ENCODE assay signal across 8 cellular contexts in genomic region chr3:64533565-64534317, GRCh38.
A peak's percentile ranks its signal among the peaks of the same experiment; 100 is the strongest.
DNase-seq lines count a peak whose midpoint lies in the region; ATAC-seq and TF ChIP-seq lines count a peak whose summit lies in the region.

No MANE protein-coding gene starts in this region.

- H3K4me1 Mint-ChIP-seq in GM23338 = peaks cover 3% of the 10 kb centered on the region; the same call in 1 of the 3 replicates
- H3K4me1 Mint-ChIP-seq in activated naive CD4-positive, alpha-beta T cell treated with anti-CD3 and anti-CD28 coated beads, Interleukin-2, amount 10 ng/mL, durations not matched to agents 7 days and 5 days = no peaks in the 10 kb centered on the region
- H3K4me1 Mint-ChIP-seq in effector memory CD8-positive, alpha-beta T cell (ENCODE audit: low read depth in 2 of 2) = no peaks in the 10 kb centered on the region

- POLR2A ChIA-PET in OCI-LY7 (lab: Charles Lee) = interaction anchor here (0.6 kb wide), 1 partner anchor 864 kb away, joined by 4 read pairs; no protein-coding TSS in a partner anchor

- H3K4me3 ChIP-seq in GM23338 (no peak overlapping the region), OCI-LY7 (ENCODE audit: low read depth, low read length, poor library complexity, severe bottlenecking) (no peak overlapping the region), cardiac muscle cell (no peak overlapping the region)

- H2AFZ ChIP-seq in GM23338 = peak overlapping the region; percentile 80; the same call in 1 of the 2 replicates
- H2AFZ ChIP-seq in OCI-LY7 (ENCODE audit: low read length) = no peak overlapping the region

- CTCF ChIA-PET in OCI-LY7 (lab: Charles Lee; ENCODE audit: unreplicated experiment) = interaction anchor here (0.8 kb wide), 1 partner anchor 400 kb away, joined by 3 read pairs; no protein-coding TSS in a partner anchor
- CTCF ChIA-PET in activated naive CD4-positive, alpha-beta T cell treated with anti-CD3 and anti-CD28 coated beads, Interleukin-2, amount 10 ng/mL, durations not matched to agents 7 days and 5 days (lab: Charles Lee) = interaction anchor here (0.5 to 1.8 kb wide), 5 partner anchors 1141 to 1226 kb away, joined by 3 to 11 read pairs (median 3); no protein-coding TSS in a partner anchor

- H3K9me3 ChIP-seq in OCI-LY7 (ENCODE audit: low read length) (no peaks in the 10 kb centered on the region), cardiac muscle cell (ENCODE audit: low read depth) (no peaks in the 10 kb centered on the region)

- no peak overlapping the region for H3K4me3 Mint-ChIP-seq in GM23338
- no peak overlapping the region for H3K4me3 Mint-ChIP-seq in activated naive CD4-positive, alpha-beta T cell treated with anti-CD3 and anti-CD28 coated beads, Interleukin-2, amount 10 ng/mL, durations not matched to agents 7 days and 5 days
- no peak overlapping the region for H3K4me3 Mint-ChIP-seq in effector memory CD8-positive, alpha-beta T cell

- in situ Hi-C loops in KBM-7 (cut with MboI; ENCODE audit: low pct_unique_long_range_greater_than_20kb, low sequenced_read_pairs) = no loop called here

- peak; percentile 83 for TF ChIP-seq CTCF in GM10266 (IDR thresholded peaks at IDR 0.05; ENCODE audit: control insufficient read depth, insufficient read depth, low read depth, missing control alignments)
- peak; percentile 83 to 96 for TF ChIP-seq CTCF in GM23338 (conservative IDR thresholded peaks at IDR 0.05; ENCODE audit: low read depth in 2 of 2)
- TF ChIP-seq CTCF in OCI-LY7 (conservative IDR thresholded peaks at IDR 0.05; ENCODE audit: low read length) = peak; percentile 77
- peak; percentile 91 for TF ChIP-seq CTCF in cardiac muscle cell (IDR thresholded peaks at IDR 0.05; ENCODE audit: low read depth, low read length)

- no peaks in the 10 kb centered on the region for H3K36me3 Mint-ChIP-seq in GM23338 (ENCODE audit: low read depth)
- no peaks in the 10 kb centered on the region for H3K36me3 Mint-ChIP-seq in activated naive CD4-positive, alpha-beta T cell treated with anti-CD3 and anti-CD28 coated beads, Interleukin-2, amount 10 ng/mL, durations not matched to agents 7 days and 5 days
- H3K36me3 Mint-ChIP-seq in effector memory CD8-positive, alpha-beta T cell (ENCODE audit: insufficient read depth) = no peaks in the 10 kb centered on the region

- H3F3A ChIP-seq in GM23338 (replicated peaks; ENCODE audit: low read depth) = no peaks in the 10 kb centered on the region

- peaks cover 14% of the 10 kb centered on the region for H3K27me3 Mint-ChIP-seq in GM23338 (ENCODE audit: insufficient read depth, low read depth, poor library complexity)
- H3K27me3 Mint-ChIP-seq in activated naive CD4-positive, alpha-beta T cell treated with anti-CD3 and anti-CD28 coated beads, Interleukin-2, amount 10 ng/mL, durations not matched to agents 7 days and 5 days = peaks cover 7% of the 10 kb centered on the region
- peaks cover 0 to under 1% of the 10 kb centered on the region in 2 donors for H3K27me3 Mint-ChIP-seq in effector memory CD8-positive, alpha-beta T cell

- intact Hi-C loops in OCI-LY7 (cut with micrococcal nuclease; ENCODE audit: unreplicated experiment) = loop anchor here (5.0 kb wide), 1 partner anchor 1139 kb away; no protein-coding TSS in a partner anchor
- intact Hi-C loops in posterior cingulate gyrus (cut with DNase I) = loop anchor here (1.0 to 10.0 kb wide), 4 partner anchors 639 to 1221 kb away; no protein-coding TSS in a partner anchor

- DNase-seq in GM10266 (ENCODE audit: extremely low spot score) (peak; percentile 64), GM23338 (ENCODE audit: low spot score) (peak; percentile 96), KBM-7 (peak; percentile 61), OCI-LY7 (ENCODE audit: low spot score) (peak; percentile 38), cardiac muscle cell (ENCODE audit: low read depth in 1 of 2, low spot score in 1 of 2) (peak; percentile 92 to 95), posterior cingulate gyrus (peak; percentile 76 to 98 (median 88))
- DNase-seq in activated naive CD4-positive, alpha-beta T cell treated with anti-CD3 and anti-CD28 coated beads, Interleukin-2, amount 10 ng/mL, durations not matched to agents 7 days and 5 days = peak; percentile 60
- no peak for DNase-seq in effector memory CD8-positive, alpha-beta T cell

- no TSS peak for BruUV-seq in OCI-LY7 (replicated peaks; lab: Mats Ljungman, UMichigan)

- peak; percentile 96 for ATAC-seq in GM23338
- ATAC-seq in effector memory CD8-positive, alpha-beta T cell (replicated peaks) = no peak

- H3K36me3 ChIP-seq in GM23338 (ENCODE audit: insufficient read depth) = no peaks in the 10 kb centered on the region
- H3K36me3 ChIP-seq in OCI-LY7 (ENCODE audit: insufficient read depth, low read length) = no peaks in the 10 kb centered on the region
- H3K36me3 ChIP-seq in cardiac muscle cell = peaks cover 32% of the 10 kb centered on the region

- no peaks in the 10 kb centered on the region for H3K9me3 Mint-ChIP-seq in GM23338
- no peaks in the 10 kb centered on the region for H3K9me3 Mint-ChIP-seq in activated naive CD4-positive, alpha-beta T cell treated with anti-CD3 and anti-CD28 coated beads, Interleukin-2, amount 10 ng/mL, durations not matched to agents 7 days and 5 days
- no peaks in the 10 kb centered on the region for H3K9me3 Mint-ChIP-seq in effector memory CD8-positive, alpha-beta T cell

- H3K27me3 ChIP-seq in GM23338 (ENCODE audit: insufficient read depth) (peaks cover 27% of the 10 kb centered on the region), cardiac muscle cell (no peaks in the 10 kb centered on the region)

- H3K27ac ChIP-seq in GM23338 (ENCODE audit: low read depth) (no peak overlapping the region), OCI-LY7 (ENCODE audit: low read depth, low read length, poor library complexity, severe bottlenecking) (no peak overlapping the region), cardiac muscle cell (no peak overlapping the region)

- no peaks in the 10 kb centered on the region for H3K79me2 ChIP-seq in GM23338 (replicated peaks; ENCODE audit: insufficient read depth)
- H3K79me2 ChIP-seq in OCI-LY7 (ENCODE audit: insufficient read depth, low read depth, low read length) = no peaks in the 10 kb centered on the region

- H3K9me2 ChIP-seq in GM23338 (ENCODE audit: insufficient read depth) (no peaks in the 10 kb centered on the region), OCI-LY7 (ENCODE audit: insufficient read depth, low read length) (no peaks in the 10 kb centered on the region)

- H4K20me1 ChIP-seq in GM23338 (replicated peaks; ENCODE audit: insufficient read depth) = no peaks in the 10 kb centered on the region
- no peaks in the 10 kb centered on the region for H4K20me1 ChIP-seq in OCI-LY7 (ENCODE audit: insufficient read depth, low read length)

- H3K4me2 ChIP-seq in GM23338 = no peak overlapping the region
- H3K4me2 ChIP-seq in OCI-LY7 (ENCODE audit: low read length) = no peak overlapping the region

- H3K27ac Mint-ChIP-seq in GM23338 = no peak overlapping the region
- no peak overlapping the region for H3K27ac Mint-ChIP-seq in activated naive CD4-positive, alpha-beta T cell treated with anti-CD3 and anti-CD28 coated beads, Interleukin-2, amount 10 ng/mL, durations not matched to agents 7 days and 5 days
- H3K27ac Mint-ChIP-seq in effector memory CD8-positive, alpha-beta T cell = no peak overlapping the region

- H3K4me1 ChIP-seq in GM23338 (ENCODE audit: insufficient read depth) (no peaks in the 10 kb centered on the region), OCI-LY7 (ENCODE audit: insufficient read depth, low read length, poor library complexity, severe bottlenecking) (no peaks in the 10 kb centered on the region), cardiac muscle cell (ENCODE audit: low read depth) (no peaks in the 10 kb centered on the region)

TF ChIP-seq in GM23338, 12 proteins besides CTCF, POLR2A, EP300 and RAD21:
- TF ChIP-seq CREB1 (CRISPR knock-in tag; IDR thresholded peaks at IDR 0.05; ENCODE audit: low read depth) = no peak
- TF ChIP-seq POLR2AphosphoS5 (IDR thresholded peaks at IDR 0.05; ENCODE audit: low read depth) = no peak
- TF ChIP-seq EZH2 (IDR thresholded peaks at IDR 0.05; ENCODE audit: low read depth, unreplicated experiment) = no peak
- TF ChIP-seq REST (IDR thresholded peaks at IDR 0.05; ENCODE audit: unreplicated experiment) = no peak
- TF ChIP-seq ZNF331 (CRISPR knock-in tag; IDR thresholded peaks at IDR 0.05; ENCODE audit: low read depth) = no peak

Comparison
In these comparisons a context has a peak if more than half of its experiments do, and no peak if none do; other contexts are left out.
1. DNase-seq: peak in GM10266 (single experiment), GM23338 (single experiment), KBM-7 (single experiment), OCI-LY7 (single experiment), activated naive CD4-positive, alpha-beta T cell treated with anti-CD3 and anti-CD28 coated beads, Interleukin-2, amount 10 ng/mL, durations not matched to agents 7 days and 5 days (single experiment), cardiac muscle cell (2 of 2) and posterior cingulate gyrus (10 of 10); none in effector memory CD8-positive, alpha-beta T cell (0 of 3).
2. Peak in every context shown above with its lines, with median percentiles within 50 percentile points of each other: CTCF ChIP-seq.